Comparison of ENCODE assay signal across 12 cellular contexts in genomic region chr12:15966426-15966825, GRCh38. TPM values are rescaled to one million over a fixed set of nuclear protein-coding genes. Genes with fewer than 3 reads are reported as not detected.
DNase-seq lines count a peak whose midpoint lies in the region; ATAC-seq and TF ChIP-seq lines count a peak whose summit lies in the region.
"Had no signal": no experiment of that assay in that cellular context is flagged by ENCODE, and none has a peak within 500 bp of the region (broad histone marks: within the 10 kb centered on the region; RNA-seq: fewer than 3 reads in every experiment).

No MANE protein-coding gene starts in this region.

- H3K36me3 Mint-ChIP-seq in WTC11 = peaks cover 7% of the 10 kb centered on the region; the same call in 1 of the 2 replicates
- peaks cover 14 to 56% (median 36%) of the 10 kb centered on the region in 3 donors for H3K36me3 Mint-ChIP-seq in CD8-positive, alpha-beta memory T cell

- peaks cover 27% of the 10 kb centered on the region for H3F3A ChIP-seq in GM23248 (ENCODE audit: insufficient read depth)

- DNase-seq in GM23248 (peak; percentile 78), WTC11 (ENCODE audit: low spot score) (no peak), fibroblast of mammary gland (ENCODE audit: low read depth) (peak; percentile 66)
- no peak for DNase-seq in CD8-positive, alpha-beta memory T cell
- DNase-seq: activated naive CD4-positive, alpha-beta T cell treated with anti-CD3 and anti-CD28 coated beads for 36 hours; effector memory CD8-positive, alpha-beta T cell; GF-D8; head of caudate nucleus; stimulated activated naive CD8-positive, alpha-beta T cell treated with anti-CD3 and anti-CD28 coated beads, Interleukin-15, amount 100 ng/mL, for 72 hours had no signal

- H3K9me3 ChIP-seq in GM23248 (ENCODE audit: low read depth) (no peaks in the 10 kb centered on the region), skeletal muscle satellite cell (replicated peaks; ENCODE audit: low read length) (no peaks in the 10 kb centered on the region)
- no peaks in the 10 kb centered on the region for H3K9me3 ChIP-seq in CD8-positive, alpha-beta memory T cell (ENCODE audit: low read length)

- H3K36me3 ChIP-seq in GM23248 (ENCODE audit: low read depth) = 0 out of 2 replicates have a peak, but pooled peaks cover 5% of the 10 kb centered on the region
- H3K36me3 ChIP-seq in skeletal muscle satellite cell (ENCODE audit: insufficient read depth, low read length) = peaks cover 37% of the 10 kb centered on the region
- no peaks in the 10 kb centered on the region for H3K36me3 ChIP-seq in CD8-positive, alpha-beta memory T cell (ENCODE audit: insufficient read depth, low read length)

- H3K27me3 Mint-ChIP-seq in WTC11 (ENCODE audit: low read depth) = no peaks in the 10 kb centered on the region
- H3K27me3 Mint-ChIP-seq in CD8-positive, alpha-beta memory T cell = no peaks in the 10 kb centered on the region
- H3K27me3 Mint-ChIP-seq: effector memory CD8-positive, alpha-beta T cell; stimulated activated naive CD8-positive, alpha-beta T cell treated with anti-CD3 and anti-CD28 coated beads, Interleukin-15, amount 100 ng/mL, for 72 hours had no signal

- no peaks in the 10 kb centered on the region for H3K9me2 ChIP-seq in GM23248 (ENCODE audit: insufficient read depth)

- H3K4me3 Mint-ChIP-seq in WTC11 = no peak overlapping the region
- no peak overlapping the region for H3K4me3 Mint-ChIP-seq in CD8-positive, alpha-beta memory T cell
- H3K4me3 Mint-ChIP-seq: activated naive CD4-positive, alpha-beta T cell treated with anti-CD3 and anti-CD28 coated beads for 36 hours; effector memory CD8-positive, alpha-beta T cell; stimulated activated naive CD8-positive, alpha-beta T cell treated with anti-CD3 and anti-CD28 coated beads, Interleukin-15, amount 100 ng/mL, for 72 hours had no signal

- H3K27ac Mint-ChIP-seq in WTC11 = peak overlapping the region; percentile 9; the same call in 1 of the 2 replicates
- peak overlapping the region in 1 of 8 donors; percentile 77 for H3K27ac Mint-ChIP-seq in CD8-positive, alpha-beta memory T cell
- H3K27ac Mint-ChIP-seq: activated naive CD4-positive, alpha-beta T cell treated with anti-CD3 and anti-CD28 coated beads for 36 hours; effector memory CD8-positive, alpha-beta T cell; stimulated activated naive CD8-positive, alpha-beta T cell treated with anti-CD3 and anti-CD28 coated beads, Interleukin-15, amount 100 ng/mL, for 72 hours had no signal

- H3K4me2 ChIP-seq in GM23248 (ENCODE audit: unreplicated experiment) = no peak overlapping the region
- peak overlapping the region; percentile 20 for H3K4me2 ChIP-seq in skeletal muscle satellite cell (ENCODE audit: low read length)

- H4K20me1 ChIP-seq in GM23248 (ENCODE audit: insufficient read depth) = no peaks in the 10 kb centered on the region

- peak overlapping the region; percentile 43 for H3K27ac ChIP-seq in GM23248
- H3K27ac ChIP-seq in CD8-positive, alpha-beta memory T cell (ENCODE audit: low read depth, low read length) = no peak overlapping the region

- CTCF ChIA-PET in WTC11 (lab: Charles Lee) = interaction anchor here (0.7 kb wide), 1 partner anchor 1018 kb away, joined by 3 read pairs; no protein-coding TSS in a partner anchor
- CTCF ChIA-PET in CD8-positive, alpha-beta memory T cell (lab: Charles Lee) = interaction anchor here (1.8 kb wide), 1 partner anchor 12 kb away, joined by 3 read pairs; no protein-coding TSS in a partner anchor

- WGBS in GM23248 (ENCODE audit: low coverage in 1 of 2, low lambda C conversion rate in 2 of 2, missing lambda C conversion rate in 2 of 2), 2 experiments = 0% methylated on average over 1 of the region's 1 CpG

- POLR2A ChIA-PET in WTC11 (lab: Charles Lee) = no interaction called here
- POLR2A ChIA-PET in CD8-positive, alpha-beta memory T cell (lab: Charles Lee) = no interaction called here

- ATAC-seq in WTC11 (no peak), HG03108 (IDR thresholded peaks at IDR 0.05; ENCODE audit: unreplicated experiment) (no peak), HG02798 (IDR thresholded peaks at IDR 0.05; ENCODE audit: poor library complexity, unreplicated experiment) (no peak)
- ATAC-seq: effector memory CD8-positive, alpha-beta T cell; stimulated activated naive CD8-positive, alpha-beta T cell treated with anti-CD3 and anti-CD28 coated beads, Interleukin-15, amount 100 ng/mL, for 72 hours had no signal

- peaks cover 19% of the 10 kb centered on the region for H3K4me1 Mint-ChIP-seq in WTC11
- H3K4me1 Mint-ChIP-seq in CD8-positive, alpha-beta memory T cell = no peaks in the 10 kb centered on the region
- H3K4me1 Mint-ChIP-seq: stimulated activated naive CD8-positive, alpha-beta T cell treated with anti-CD3 and anti-CD28 coated beads, Interleukin-15, amount 100 ng/mL, for 72 hours had no signal

- H2AFZ ChIP-seq in GM23248 = no peak overlapping the region

- no peaks in the 10 kb centered on the region for H3K79me2 ChIP-seq in GM23248 (ENCODE audit: insufficient read depth)

- H3K4me1 ChIP-seq in GM23248 (ENCODE audit: insufficient read depth) (peaks cover 35% of the 10 kb centered on the region), skeletal muscle satellite cell (ENCODE audit: control insufficient read depth, insufficient read depth, low read length) (peaks cover 33% of the 10 kb centered on the region)
- no peaks in the 10 kb centered on the region for H3K4me1 ChIP-seq in CD8-positive, alpha-beta memory T cell (ENCODE audit: insufficient read depth, low read length)

- H3K4me3 ChIP-seq in GM23248 (no peak overlapping the region), fibroblast of mammary gland (ENCODE audit: control insufficient read depth, low read depth, low read length) (no peak overlapping the region), skeletal muscle satellite cell (ENCODE audit: low read length) (no peak overlapping the region)
- no peak overlapping the region for H3K4me3 ChIP-seq in CD8-positive, alpha-beta memory T cell (ENCODE audit: low read length)

- H3K9ac ChIP-seq in GM23248 (no peak overlapping the region), skeletal muscle satellite cell (ENCODE audit: low read depth, low read length) (peak overlapping the region; percentile 18)

- TF ChIP-seq CTCF in WTC11 (IDR thresholded peaks at IDR 0.05) (no peak), fibroblast of mammary gland (conservative IDR thresholded peaks at IDR 0.05; ENCODE audit: control insufficient read depth, insufficient read depth, low read depth, low read length) (no peak)

- in situ Hi-C loops in GM23248 (cut with MboI) = no loop called here

- H3K27me3 ChIP-seq in GM23248 (replicated peaks; ENCODE audit: insufficient read depth) (no peaks in the 10 kb centered on the region), skeletal muscle satellite cell (ENCODE audit: control insufficient read depth, insufficient read depth, low read length) (no peaks in the 10 kb centered on the region)
- no peaks in the 10 kb centered on the region for H3K27me3 ChIP-seq in CD8-positive, alpha-beta memory T cell (ENCODE audit: insufficient read depth, low read length, poor library complexity, severe bottlenecking)

- no peaks in the 10 kb centered on the region for H3K9me3 Mint-ChIP-seq in WTC11
- no peaks in the 10 kb centered on the region for H3K9me3 Mint-ChIP-seq in CD8-positive, alpha-beta memory T cell
- H3K9me3 Mint-ChIP-seq: activated naive CD4-positive, alpha-beta T cell treated with anti-CD3 and anti-CD28 coated beads for 36 hours; effector memory CD8-positive, alpha-beta T cell; stimulated activated naive CD8-positive, alpha-beta T cell treated with anti-CD3 and anti-CD28 coated beads, Interleukin-15, amount 100 ng/mL, for 72 hours had no signal

TF ChIP-seq in WTC11, 78 proteins besides CTCF, POLR2A, EP300 and RAD21 (continues in another document):
- TF ChIP-seq ZNF121 (CRISPR knock-in tag; IDR thresholded peaks at IDR 0.05) (no peak), ZNF317 (CRISPR knock-in tag; IDR thresholded peaks at IDR 0.05; ENCODE audit: borderline replicate concordance, low read depth) (no peak), ZSCAN18 (CRISPR knock-in tag; IDR thresholded peaks at IDR 0.05) (no peak), ZBTB21 (CRISPR knock-in tag; IDR thresholded peaks at IDR 0.05; ENCODE audit: borderline replicate concordance) (no peak), JUN (CRISPR knock-in tag; IDR thresholded peaks at IDR 0.05) (no peak), E2F5 (CRISPR knock-in tag; IDR thresholded peaks at IDR 0.05) (no peak), ATF1 (CRISPR knock-in tag; IDR thresholded peaks at IDR 0.05) (no peak)
- TF ChIP-seq, protein P1, sequence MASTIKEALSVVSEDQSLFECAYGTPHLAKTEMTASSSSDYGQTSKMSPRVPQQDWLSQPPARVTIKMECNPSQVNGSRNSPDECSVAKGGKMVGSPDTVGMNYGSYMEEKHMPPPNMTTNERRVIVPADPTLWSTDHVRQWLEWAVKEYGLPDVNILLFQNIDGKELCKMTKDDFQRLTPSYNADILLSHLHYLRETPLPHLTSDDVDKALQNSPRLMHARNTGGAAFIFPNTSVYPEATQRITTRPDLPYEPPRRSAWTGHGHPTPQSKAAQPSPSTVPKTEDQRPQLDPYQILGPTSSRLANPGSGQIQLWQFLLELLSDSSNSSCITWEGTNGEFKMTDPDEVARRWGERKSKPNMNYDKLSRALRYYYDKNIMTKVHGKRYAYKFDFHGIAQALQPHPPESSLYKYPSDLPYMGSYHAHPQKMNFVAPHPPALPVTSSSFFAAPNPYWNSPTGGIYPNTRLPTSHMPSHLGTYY (CRISPR knock-in tag; IDR thresholded peaks at IDR 0.05) = no peak

RNA-seq across cellular contexts. Expression of gene DERA, which starts 55.3 kb away (rescaled TPM):
- total RNA-seq in GM23248 (2014; rRNA removed; shearing (Covaris generic)) = 43.6 and 47.3 TPM in 2 replicates
- 70.5 and 71.3 TPM in 2 replicates for polyA plus RNA-seq in GM23248 (2016; fragmentation: Nextera tagmentation; extraction: Ambion mirVana)
- total RNA-seq in WTC11 (2021) = 21.2 to 23.7 TPM (median 22.4 TPM) in 3 replicates
- total RNA-seq in skeletal muscle satellite cell (2012; rRNA removed) = 57.3 and 66.2 TPM in 2 replicates
- 10 to 100 TPM; 25.2 to 26.6 TPM for total RNA-seq in CD8-positive, alpha-beta memory T cell
- 25.8 TPM for polyA plus RNA-seq in CD8-positive, alpha-beta memory T cell

Comparison
In these comparisons a context has a peak if more than half of its experiments do, and no peak if none do; other contexts are left out.
1. DNase-seq: peak in GM23248 (single experiment) and fibroblast of mammary gland (single experiment); none in WTC11 (single experiment) and CD8-positive, alpha-beta memory T cell (0 of 5).